11 cellular contexts compared by ENCODE assay signal in the genomic region with DNA sequence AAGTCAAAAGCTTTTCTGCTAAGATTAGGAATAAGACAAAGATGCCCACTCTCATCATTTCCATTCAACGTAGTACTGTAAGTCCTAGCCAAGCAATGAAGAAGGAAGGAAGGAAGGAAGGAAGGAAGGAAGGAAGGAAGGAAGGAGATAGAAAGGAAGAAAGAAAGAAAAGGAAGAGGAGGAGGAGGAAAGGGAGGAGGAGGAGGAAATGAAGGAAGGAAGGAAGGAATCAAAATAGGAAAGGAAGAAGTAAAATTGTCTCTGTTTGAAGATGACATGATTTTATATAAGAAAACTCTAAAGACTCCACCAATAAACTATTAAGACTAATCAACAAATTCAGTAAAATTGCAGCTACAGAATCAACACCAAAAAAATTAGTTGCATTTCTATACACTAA.
"Had no signal": no experiment of that assay in that cellular context is flagged by ENCODE, and none has a peak within 500 bp of the region (broad histone marks: within the 10 kb centered on the region; RNA-seq: fewer than 3 reads in every experiment).

No MANE protein-coding gene starts in this region.

- H3K27ac ChIP-seq: GM23248 had no signal

- ATAC-seq: GM23338, HCT116 had no signal

- H2AFZ ChIP-seq: GM23248, GM23338 had no signal

- H3K9ac ChIP-seq: GM23248 had no signal

- H3K4me2 ChIP-seq: GM23338 had no signal

- FAIRE-seq: H1, H54 had no signal

- DNase-seq: GM23248, GOT3, H7, H9, HCEC 1CT, HFFc6 had no signal

- H3K36me3 ChIP-seq: HAP-1 had no signal

- H3K4me3 ChIP-seq: GM23248, GM23338, HAP-1 had no signal

- H3K9me3 ChIP-seq: HAP-1 had no signal
